ENCODE assay signal across 1 cellular context in the genomic region with DNA sequence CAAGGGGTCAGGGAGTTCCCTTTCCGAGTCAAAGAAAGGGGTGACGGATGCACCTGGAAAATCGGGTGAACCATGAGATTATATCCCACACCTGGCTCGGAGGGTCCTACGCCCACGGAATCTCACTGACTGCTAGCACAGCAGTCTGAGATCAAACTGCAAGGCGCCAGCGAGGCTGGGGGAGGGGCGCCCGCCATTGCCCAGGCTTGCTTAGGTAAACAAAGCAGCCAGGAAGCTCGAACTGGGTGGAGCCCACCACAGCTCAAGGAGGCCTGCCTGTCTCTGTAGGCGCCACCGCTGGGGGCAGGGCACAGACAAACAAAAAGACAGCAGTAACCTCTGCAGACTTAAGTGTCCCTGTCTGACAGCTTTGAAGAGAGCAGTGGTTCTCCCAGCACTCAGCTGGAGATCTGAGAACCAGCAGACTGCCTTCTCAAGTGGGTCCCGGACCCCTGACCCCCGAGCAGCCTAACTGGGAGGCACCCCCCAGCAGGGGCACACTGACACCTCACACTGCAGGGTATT. TPM values are rescaled to one million over a fixed set of nuclear protein-coding genes. Genes with fewer than 3 reads are reported as not detected.
"Had no signal": no experiment of that assay in that cellular context is flagged by ENCODE, and none has a peak within 500 bp of the region (broad histone marks: within the 10 kb centered on the region; RNA-seq: fewer than 3 reads in every experiment).

No MANE protein-coding gene starts in this region.

RNA-seq across cellular contexts. Expression of a gene that starts 25.3 kb away (rescaled TPM):
- total RNA-seq: PC-3 had no signal
